Comparison of ENCODE assay signal across 34 cellular contexts in genomic region chr4:55849724-55850123, GRCh38. TPM values are rescaled to one million over a fixed set of nuclear protein-coding genes. Genes with fewer than 3 reads are reported as not detected.
"Had no signal": no experiment of that assay in that cellular context is flagged by ENCODE, and none has a peak within 500 bp of the region (broad histone marks: within the 10 kb centered on the region; RNA-seq: fewer than 3 reads in every experiment).

No MANE protein-coding gene starts in this region.

- DNase-seq: activated CD4-positive, alpha-beta T cell treated with anti-CD3 and anti-CD28 coated beads for 48 hours; activated CD4-positive, alpha-beta T cell treated with anti-CD3 and anti-CD28 coated beads, Interleukin-2, amount 50 U/mL, for 48 hours; activated CD8-positive, alpha-beta memory T cell treated with anti-CD3 and anti-CD28 coated beads, Interleukin-2, amount 50 U/mL, for 4 hours; activated gamma-delta T cell; activated naive CD4-positive, alpha-beta T cell treated with anti-CD3 and anti-CD28 coated beads, Interleukin-2, amount 10 ng/mL, durations not matched to agents 7 days and 5 days; activated naive CD8-positive, alpha-beta T cell treated with anti-CD3 and anti-CD28 coated beads, Interleukin-2, amount 10 ng/mL, durations not matched to agents 7 days and 5 days; activated T-cell treated with anti-CD3 and anti-CD28 coated beads, Interleukin-2, amount 50 U/mL, for 1 hour; caudate nucleus; foreskin fibroblast; heart left ventricle; hypothalamus; naive thymus-derived CD8-positive, alpha-beta T cell; stimulated activated CD4-positive, alpha-beta T cell treated with anti-CD3 and anti-CD28 coated beads, Interleukin-12 subunit alpha, Interleukin-12 subunit beta, amount 100 ng/mL, for 4 hours; stimulated activated CD4-positive, alpha-beta T cell treated with anti-CD3 and anti-CD28 coated beads, Interleukin-4, amount 100 ng/mL, for 24 hours; T-helper 9 cell; uterus had no signal

- ATAC-seq: activated CD4-positive, CD25-positive, alpha-beta regulatory T cell treated with anti-CD3 and anti-CD28 coated beads, Interleukin-2, amount 50 U/mL, for 24 hours; esophagus mucosa; heart left ventricle; naive thymus-derived CD8-positive, alpha-beta T cell; sciatic nerve; stimulated activated effector memory CD8-positive, alpha-beta T cell treated with anti-CD3 and anti-CD28 coated beads, Interleukin-12 subunit alpha, Interleukin-12 subunit beta, amount 100 ng/mL, for 72 hours had no signal

- H3K27ac Mint-ChIP-seq: activated naive CD4-positive, alpha-beta T cell treated with anti-CD3 and anti-CD28 coated beads, Interleukin-2, amount 10 ng/mL, durations not matched to agents 7 days and 5 days; activated naive CD8-positive, alpha-beta T cell treated with anti-CD3 and anti-CD28 coated beads, Interleukin-2, amount 10 ng/mL, durations not matched to agents 7 days and 5 days; activated T-helper 1 cell treated with anti-CD3 and anti-CD28 coated beads, Interleukin-12 subunit alpha, Interleukin-12 subunit beta, Interleukin-2, Interleukin-4 antibody, amounts not matched to agents 30 ng/mL and 10 ng/mL and 1 ng/mL, durations not matched to agents 14 hours and 24 hours and 36 hours; mesothelial cell of epicardium; stimulated activated effector memory CD8-positive, alpha-beta T cell treated with anti-CD3 and anti-CD28 coated beads, Interleukin-12 subunit alpha, Interleukin-12 subunit beta, amount 100 ng/mL, for 72 hours; stimulated activated naive CD8-positive, alpha-beta T cell treated with anti-CD3 and anti-CD28 coated beads, Interleukin-15, Interleukin-2, amounts not matched to agents 100 ng/mL and 50 ng/mL, for 24 hours; type B pancreatic cell had no signal

- H3K27me3 ChIP-seq: heart left ventricle, uterus had no signal

- H3K27ac ChIP-seq: heart left ventricle, thoracic aorta, uterus, VCaP had no signal

- H3K4me3 Mint-ChIP-seq: activated naive CD4-positive, alpha-beta T cell treated with anti-CD3 and anti-CD28 coated beads, Interleukin-2, amount 10 ng/mL, durations not matched to agents 7 days and 5 days; activated naive CD8-positive, alpha-beta T cell treated with anti-CD3 and anti-CD28 coated beads, Interleukin-2, amount 10 ng/mL, durations not matched to agents 7 days and 5 days; activated T-helper 1 cell treated with anti-CD3 and anti-CD28 coated beads, Interleukin-12 subunit alpha, Interleukin-12 subunit beta, Interleukin-2, Interleukin-4 antibody, amounts not matched to agents 30 ng/mL and 10 ng/mL and 1 ng/mL, durations not matched to agents 14 hours and 24 hours and 36 hours; mesothelial cell of epicardium; naive thymus-derived CD8-positive, alpha-beta T cell; stimulated activated effector memory CD8-positive, alpha-beta T cell treated with anti-CD3 and anti-CD28 coated beads, Interleukin-12 subunit alpha, Interleukin-12 subunit beta, amount 100 ng/mL, for 72 hours; stimulated activated naive CD8-positive, alpha-beta T cell treated with anti-CD3 and anti-CD28 coated beads, Interleukin-15, Interleukin-2, amounts not matched to agents 100 ng/mL and 50 ng/mL, for 24 hours; type B pancreatic cell had no signal

- H3K4me1 Mint-ChIP-seq: mesothelial cell of epicardium had no signal

- H3K36me3 ChIP-seq: heart left ventricle, thoracic aorta, uterus had no signal

- H3K4me3 ChIP-seq: heart left ventricle, skin epidermis, thoracic aorta, uterus had no signal

- H3K9me3 Mint-ChIP-seq: activated naive CD4-positive, alpha-beta T cell treated with anti-CD3 and anti-CD28 coated beads, Interleukin-2, amount 10 ng/mL, durations not matched to agents 7 days and 5 days; activated naive CD8-positive, alpha-beta T cell treated with anti-CD3 and anti-CD28 coated beads, Interleukin-2, amount 10 ng/mL, durations not matched to agents 7 days and 5 days; activated T-helper 1 cell treated with anti-CD3 and anti-CD28 coated beads, Interleukin-12 subunit alpha, Interleukin-12 subunit beta, Interleukin-2, Interleukin-4 antibody, amounts not matched to agents 30 ng/mL and 10 ng/mL and 1 ng/mL, durations not matched to agents 14 hours and 24 hours and 36 hours; mesothelial cell of epicardium; stimulated activated effector memory CD8-positive, alpha-beta T cell treated with anti-CD3 and anti-CD28 coated beads, Interleukin-12 subunit alpha, Interleukin-12 subunit beta, amount 100 ng/mL, for 72 hours; stimulated activated naive CD8-positive, alpha-beta T cell treated with anti-CD3 and anti-CD28 coated beads, Interleukin-15, Interleukin-2, amounts not matched to agents 100 ng/mL and 50 ng/mL, for 24 hours; type B pancreatic cell had no signal

- H3K36me3 Mint-ChIP-seq: mesothelial cell of epicardium; naive thymus-derived CD8-positive, alpha-beta T cell; stimulated activated effector memory CD8-positive, alpha-beta T cell treated with anti-CD3 and anti-CD28 coated beads, Interleukin-12 subunit alpha, Interleukin-12 subunit beta, amount 100 ng/mL, for 72 hours; type B pancreatic cell had no signal

- H3K27me3 Mint-ChIP-seq: activated naive CD4-positive, alpha-beta T cell treated with anti-CD3 and anti-CD28 coated beads, Interleukin-2, amount 10 ng/mL, durations not matched to agents 7 days and 5 days; activated naive CD8-positive, alpha-beta T cell treated with anti-CD3 and anti-CD28 coated beads, Interleukin-2, amount 10 ng/mL, durations not matched to agents 7 days and 5 days; stimulated activated naive CD8-positive, alpha-beta T cell treated with anti-CD3 and anti-CD28 coated beads, Interleukin-15, Interleukin-2, amounts not matched to agents 100 ng/mL and 50 ng/mL, for 24 hours had no signal

- H3K9me3 ChIP-seq: heart left ventricle, thoracic aorta, uterus had no signal

RNA-seq across cellular contexts. Expression of gene EXOC1L, which starts 30.1 kb away (rescaled TPM):
- total RNA-seq: activated CD8-positive, alpha-beta memory T cell treated with anti-CD3 and anti-CD28 coated beads for 36 hours; activated naive CD8-positive, alpha-beta T cell treated with anti-CD3 and anti-CD28 coated beads, Interleukin-2, amount 10 ng/mL, durations not matched to agents 7 days and 5 days; activated T-helper 1 cell treated with anti-CD3 and anti-CD28 coated beads, Interleukin-12 subunit alpha, Interleukin-12 subunit beta, Interleukin-2, Interleukin-4 antibody, amounts not matched to agents 30 ng/mL and 10 ng/mL and 1 ng/mL, durations not matched to agents 14 hours and 24 hours and 36 hours; astrocyte; esophagus mucosa; heart left ventricle; kidney epithelial cell; lower leg skin; mesothelial cell of epicardium; naive thymus-derived CD8-positive, alpha-beta T cell; osteoblast; posterior vena cava; sciatic nerve; subcutaneous adipose tissue; thoracic aorta; uterus had no signal
- polyA plus RNA-seq: heart left ventricle; naive thymus-derived CD8-positive, alpha-beta T cell had no signal
